In the genomic region with DNA sequence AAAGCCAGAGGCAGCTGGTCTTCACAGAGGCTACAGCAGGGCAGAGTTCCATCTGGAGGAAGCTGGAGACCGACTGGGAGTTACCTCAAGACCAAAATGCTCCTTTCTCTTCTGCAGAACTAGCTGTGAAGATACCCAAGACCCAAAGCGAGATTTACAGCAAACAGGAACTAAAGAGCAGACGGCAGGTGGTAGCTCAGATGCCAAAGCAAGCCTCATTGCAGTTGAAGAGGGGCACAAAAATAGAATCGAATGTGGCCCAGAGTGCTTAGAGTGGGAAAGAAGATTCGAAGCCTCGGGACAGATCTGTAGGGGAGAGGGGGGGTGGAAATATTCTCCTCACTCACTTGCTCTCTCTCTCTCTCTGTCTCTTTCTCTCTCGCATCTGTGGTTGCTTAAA, we compare ENCODE assay signal across 1 cellular context.
TF ChIP-seq lines count a peak whose summit lies in the region.

No MANE protein-coding gene starts in this region.

TF ChIP-seq in H1, 55 proteins besides CTCF, POLR2A, EP300 and RAD21 (continued from another document):
- TF ChIP-seq RXRA (IDR thresholded peaks at IDR 0.05; ENCODE audit: insufficient read depth, low read depth, low read length) (no peak), POLR2AphosphoS5 (IDR thresholded peaks at IDR 0.05; ENCODE audit: low read depth, low read length) (no peak), SP2 (IDR thresholded peaks at IDR 0.05; ENCODE audit: low read length) (no peak), POU5F1 (IDR thresholded peaks at IDR 0.05; ENCODE audit: low read depth, low read length) (no peak), KDM4A (IDR thresholded peaks at IDR 0.05; ENCODE audit: low read depth, low read length, severe bottlenecking) (no peak), BCL11A (IDR thresholded peaks at IDR 0.05; ENCODE audit: low read depth in 2 of 2, low read length in 2 of 2) (no peak), KDM1A (IDR thresholded peaks at IDR 0.05; ENCODE audit: borderline replicate concordance, low read length) (no peak), CBX5 (IDR thresholded peaks at IDR 0.05; ENCODE audit: low read depth, low read length) (no peak), CBX8 (IDR thresholded peaks at IDR 0.05; ENCODE audit: borderline replicate concordance, low read depth, low read length) (no peak)
- TF ChIP-seq, protein P1, sequence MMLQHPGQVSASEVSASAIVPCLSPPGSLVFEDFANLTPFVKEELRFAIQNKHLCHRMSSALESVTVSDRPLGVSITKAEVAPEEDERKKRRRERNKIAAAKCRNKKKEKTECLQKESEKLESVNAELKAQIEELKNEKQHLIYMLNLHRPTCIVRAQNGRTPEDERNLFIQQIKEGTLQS (IDR thresholded peaks at IDR 0.05; ENCODE audit: insufficient read depth, low read depth, low read length): no peak
